ENCODE assay signal across 1 cellular context in the genomic region with DNA sequence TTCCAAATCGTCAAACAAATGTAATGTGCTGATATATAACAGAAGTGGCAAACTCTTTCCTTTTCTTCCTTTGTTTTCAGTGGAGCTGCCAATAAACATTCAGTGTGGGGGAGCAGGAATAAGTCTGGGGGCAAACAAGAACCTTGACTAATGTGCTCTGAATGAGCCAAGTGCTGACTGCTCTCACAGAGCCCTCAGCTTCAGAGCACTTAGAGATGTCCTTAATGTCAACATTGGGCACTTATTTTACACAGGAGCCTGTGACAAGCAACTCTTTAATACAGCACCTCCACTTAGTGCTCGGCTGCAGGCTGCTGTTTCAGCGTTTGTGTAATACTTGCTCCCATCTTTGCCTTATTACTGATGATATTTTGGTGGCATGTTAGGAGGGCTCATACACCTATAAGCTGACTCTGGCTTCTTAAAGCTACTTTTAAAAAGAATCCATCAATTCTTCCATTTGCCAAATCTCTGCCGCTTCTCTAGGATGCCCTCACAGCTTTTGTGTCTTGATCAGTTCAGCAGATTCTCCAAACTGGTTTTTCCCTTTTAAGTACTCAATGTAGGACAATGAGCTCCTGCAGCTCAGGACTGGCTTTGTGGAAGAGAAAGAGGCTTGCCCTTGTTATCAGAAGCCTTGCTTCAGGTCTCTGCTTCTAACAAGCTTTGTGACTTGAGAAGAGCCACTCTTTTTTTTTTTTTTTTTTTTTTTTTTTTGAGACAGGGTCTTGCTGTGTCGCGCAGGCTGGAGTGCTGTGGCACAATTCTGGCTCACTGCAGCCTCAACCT.
TF ChIP-seq lines count a peak whose summit lies in the region.

No MANE protein-coding gene starts in this region.

TF ChIP-seq in H1, 55 proteins besides CTCF, POLR2A, EP300 and RAD21 (continued from another document):
- TF ChIP-seq, protein P1, sequence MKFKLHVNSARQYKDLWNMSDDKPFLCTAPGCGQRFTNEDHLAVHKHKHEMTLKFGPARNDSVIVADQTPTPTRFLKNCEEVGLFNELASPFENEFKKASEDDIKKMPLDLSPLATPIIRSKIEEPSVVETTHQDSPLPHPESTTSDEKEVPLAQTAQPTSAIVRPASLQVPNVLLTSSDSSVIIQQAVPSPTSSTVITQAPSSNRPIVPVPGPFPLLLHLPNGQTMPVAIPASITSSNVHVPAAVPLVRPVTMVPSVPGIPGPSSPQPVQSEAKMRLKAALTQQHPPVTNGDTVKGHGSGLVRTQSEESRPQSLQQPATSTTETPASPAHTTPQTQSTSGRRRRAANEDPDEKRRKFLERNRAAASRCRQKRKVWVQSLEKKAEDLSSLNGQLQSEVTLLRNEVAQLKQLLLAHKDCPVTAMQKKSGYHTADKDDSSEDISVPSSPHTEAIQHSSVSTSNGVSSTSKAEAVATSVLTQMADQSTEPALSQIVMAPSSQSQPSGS (IDR thresholded peaks at IDR 0.05; ENCODE audit: low read length), result no peak
- TF ChIP-seq TBP (IDR thresholded peaks at IDR 0.05; ENCODE audit: low read depth, low read length) (no peak), SIX5 (IDR thresholded peaks at IDR 0.05; ENCODE audit: low read depth, low read length) (no peak), GTF2F1 (IDR thresholded peaks at IDR 0.05; ENCODE audit: borderline replicate concordance, low read depth, low read length) (no peak), CREB1 (IDR thresholded peaks at IDR 0.05) (no peak), ASH2L (IDR thresholded peaks at IDR 0.05; ENCODE audit: low read length) (no peak), MAFK (IDR thresholded peaks at IDR 0.05; ENCODE audit: low read depth, low read length) (no peak), CEBPB (IDR thresholded peaks at IDR 0.05; ENCODE audit: low read depth, low read length) (no peak), PHF8 (conservative IDR thresholded peaks at IDR 0.05; ENCODE audit: low read depth, low read length) (no peak), NANOG (IDR thresholded peaks at IDR 0.05; ENCODE audit: insufficient read depth, low read depth, low read length, poor library complexity, severe bottlenecking) (no peak), BCL11A (IDR thresholded peaks at IDR 0.05; ENCODE audit: low read depth in 2 of 2, low read length in 2 of 2) (no peak), RNF2 (IDR thresholded peaks at IDR 0.05; ENCODE audit: borderline replicate concordance, low read depth, low read length, missing control alignments, poor library complexity, severe bottlenecking) (no peak), RXRA (IDR thresholded peaks at IDR 0.05; ENCODE audit: insufficient read depth, low read depth, low read length) (no peak)
- TF ChIP-seq, protein P2, sequence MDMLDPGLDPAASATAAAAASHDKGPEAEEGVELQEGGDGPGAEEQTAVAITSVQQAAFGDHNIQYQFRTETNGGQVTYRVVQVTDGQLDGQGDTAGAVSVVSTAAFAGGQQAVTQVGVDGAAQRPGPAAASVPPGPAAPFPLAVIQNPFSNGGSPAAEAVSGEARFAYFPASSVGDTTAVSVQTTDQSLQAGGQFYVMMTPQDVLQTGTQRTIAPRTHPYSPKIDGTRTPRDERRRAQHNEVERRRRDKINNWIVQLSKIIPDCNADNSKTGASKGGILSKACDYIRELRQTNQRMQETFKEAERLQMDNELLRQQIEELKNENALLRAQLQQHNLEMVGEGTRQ (IDR thresholded peaks at IDR 0.05; ENCODE audit: low read length), result no peak
